ENCODE assay signal across 1 cellular context in genomic region chr15:31435256-31435781, GRCh38.
TF ChIP-seq lines count a peak whose summit lies in the region.

No MANE protein-coding gene starts in this region.

TF ChIP-seq in K562, 482 proteins besides CTCF, POLR2A, EP300 and RAD21 (continued from another document):
- TF ChIP-seq MBD2 (IDR thresholded peaks at IDR 0.05; ENCODE audit: borderline replicate concordance, low read depth): no peak
- TF ChIP-seq ZKSCAN8 (CRISPR knock-in tag; IDR thresholded peaks at IDR 0.05): no peak
- TF ChIP-seq XRCC5 (IDR thresholded peaks at IDR 0.05; ENCODE audit: low read depth, low read length): peak; percentile 28; the same call in 1 of the 2 replicates
- TF ChIP-seq, protein P1, sequence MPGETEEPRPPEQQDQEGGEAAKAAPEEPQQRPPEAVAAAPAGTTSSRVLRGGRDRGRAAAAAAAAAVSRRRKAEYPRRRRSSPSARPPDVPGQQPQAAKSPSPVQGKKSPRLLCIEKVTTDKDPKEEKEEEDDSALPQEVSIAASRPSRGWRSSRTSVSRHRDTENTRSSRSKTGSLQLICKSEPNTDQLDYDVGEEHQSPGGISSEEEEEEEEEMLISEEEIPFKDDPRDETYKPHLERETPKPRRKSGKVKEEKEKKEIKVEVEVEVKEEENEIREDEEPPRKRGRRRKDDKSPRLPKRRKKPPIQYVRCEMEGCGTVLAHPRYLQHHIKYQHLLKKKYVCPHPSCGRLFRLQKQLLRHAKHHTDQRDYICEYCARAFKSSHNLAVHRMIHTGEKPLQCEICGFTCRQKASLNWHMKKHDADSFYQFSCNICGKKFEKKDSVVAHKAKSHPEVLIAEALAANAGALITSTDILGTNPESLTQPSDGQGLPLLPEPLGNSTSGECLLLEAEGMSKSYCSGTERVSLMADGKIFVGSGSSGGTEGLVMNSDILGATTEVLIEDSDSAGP (CRISPR knock-in tag; IDR thresholded peaks at IDR 0.05): no peak
- TF ChIP-seq E2F6 (IDR thresholded peaks at IDR 0.05; ENCODE audit: borderline replicate concordance in 1 of 2, extremely low read depth in 1 of 2, insufficient read depth in 1 of 2, insufficient read length in 1 of 2, low read depth in 1 of 2, low read length in 1 of 2, poor library complexity in 1 of 2, severe bottlenecking in 1 of 2): peak in 1 of 2 experiments; percentile 32
- no peak for TF ChIP-seq CBX1 (IDR thresholded peaks at IDR 0.05; ENCODE audit: low read depth)
- no peak for TF ChIP-seq GABPA (tag; conservative IDR thresholded peaks at IDR 0.05; ENCODE audit: low read depth)
- TF ChIP-seq CBX3 (IDR thresholded peaks at IDR 0.05; ENCODE audit: borderline replicate concordance in 1 of 2, low read length in 2 of 2): no peak
- no peak for TF ChIP-seq RAD51 (IDR thresholded peaks at IDR 0.05; ENCODE audit: borderline replicate concordance, low read depth)
- 0 out of 2 replicates have a peak, but pooled peaks have one; percentile 27 for TF ChIP-seq ZNF589 (CRISPR knock-in tag; IDR thresholded peaks at IDR 0.05; ENCODE audit: low read depth)
- TF ChIP-seq TCF7 (IDR thresholded peaks at IDR 0.05; ENCODE audit: borderline replicate concordance): no peak
- TF ChIP-seq, protein P2, sequence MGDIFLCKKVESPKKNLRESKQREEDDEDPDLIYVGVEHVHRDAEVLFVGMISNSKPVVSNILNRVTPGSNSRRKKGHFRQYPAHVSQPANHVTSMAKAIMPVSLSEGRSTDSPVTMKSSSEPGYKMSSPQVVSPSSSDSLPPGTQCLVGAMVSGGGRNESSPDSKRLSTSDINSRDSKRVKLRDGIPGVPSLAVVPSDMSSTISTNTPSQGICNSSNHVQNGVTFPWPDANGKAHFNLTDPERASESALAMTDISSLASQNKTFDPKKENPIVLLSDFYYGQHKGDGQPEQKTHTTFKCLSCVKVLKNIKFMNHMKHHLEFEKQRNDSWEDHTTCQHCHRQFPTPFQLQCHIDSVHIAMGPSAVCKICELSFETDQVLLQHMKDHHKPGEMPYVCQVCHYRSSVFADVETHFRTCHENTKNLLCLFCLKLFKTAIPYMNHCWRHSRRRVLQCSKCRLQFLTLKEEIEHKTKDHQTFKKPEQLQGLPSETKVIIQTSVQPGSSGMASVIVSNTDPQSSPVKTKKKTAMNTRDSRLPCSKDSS (IDR thresholded peaks at IDR 0.05; ENCODE audit: low read depth, partially characterized antibody): no peak
- TF ChIP-seq CHAMP1 (IDR thresholded peaks at IDR 0.05): no peak
- peak; percentile 84 for TF ChIP-seq CEBPB (tag; IDR thresholded peaks at IDR 0.05)
- no peak for TF ChIP-seq ZNF140 (CRISPR knock-in tag; IDR thresholded peaks at IDR 0.05)
- TF ChIP-seq SP2 (IDR thresholded peaks at IDR 0.05; ENCODE audit: extremely low read depth, low read depth, low read length, poor library complexity, severe bottlenecking): no peak
- no peak for TF ChIP-seq BMI1 (IDR thresholded peaks at IDR 0.05; ENCODE audit: low read length)
- no peak for TF ChIP-seq ZNF707 (CRISPR knock-in tag; conservative IDR thresholded peaks at IDR 0.05)
- TF ChIP-seq ZSCAN32 (CRISPR knock-in tag; IDR thresholded peaks at IDR 0.05): peak; percentile 76
- no peak for TF ChIP-seq ZNF77 (CRISPR knock-in tag; IDR thresholded peaks at IDR 0.05)
- TF ChIP-seq CTBP1 (IDR thresholded peaks at IDR 0.05; ENCODE audit: borderline replicate concordance): peak; percentile 75
- TF ChIP-seq ZKSCAN1 (IDR thresholded peaks at IDR 0.05; ENCODE audit: low read depth, low read length): no peak
- peak; percentile 100 for TF ChIP-seq ESRRA (IDR thresholded peaks at IDR 0.05; ENCODE audit: borderline replicate concordance, low read depth)
- TF ChIP-seq STAT5A (IDR thresholded peaks at IDR 0.05; ENCODE audit: borderline replicate concordance, low read length): no peak
- TF ChIP-seq, protein P3, sequence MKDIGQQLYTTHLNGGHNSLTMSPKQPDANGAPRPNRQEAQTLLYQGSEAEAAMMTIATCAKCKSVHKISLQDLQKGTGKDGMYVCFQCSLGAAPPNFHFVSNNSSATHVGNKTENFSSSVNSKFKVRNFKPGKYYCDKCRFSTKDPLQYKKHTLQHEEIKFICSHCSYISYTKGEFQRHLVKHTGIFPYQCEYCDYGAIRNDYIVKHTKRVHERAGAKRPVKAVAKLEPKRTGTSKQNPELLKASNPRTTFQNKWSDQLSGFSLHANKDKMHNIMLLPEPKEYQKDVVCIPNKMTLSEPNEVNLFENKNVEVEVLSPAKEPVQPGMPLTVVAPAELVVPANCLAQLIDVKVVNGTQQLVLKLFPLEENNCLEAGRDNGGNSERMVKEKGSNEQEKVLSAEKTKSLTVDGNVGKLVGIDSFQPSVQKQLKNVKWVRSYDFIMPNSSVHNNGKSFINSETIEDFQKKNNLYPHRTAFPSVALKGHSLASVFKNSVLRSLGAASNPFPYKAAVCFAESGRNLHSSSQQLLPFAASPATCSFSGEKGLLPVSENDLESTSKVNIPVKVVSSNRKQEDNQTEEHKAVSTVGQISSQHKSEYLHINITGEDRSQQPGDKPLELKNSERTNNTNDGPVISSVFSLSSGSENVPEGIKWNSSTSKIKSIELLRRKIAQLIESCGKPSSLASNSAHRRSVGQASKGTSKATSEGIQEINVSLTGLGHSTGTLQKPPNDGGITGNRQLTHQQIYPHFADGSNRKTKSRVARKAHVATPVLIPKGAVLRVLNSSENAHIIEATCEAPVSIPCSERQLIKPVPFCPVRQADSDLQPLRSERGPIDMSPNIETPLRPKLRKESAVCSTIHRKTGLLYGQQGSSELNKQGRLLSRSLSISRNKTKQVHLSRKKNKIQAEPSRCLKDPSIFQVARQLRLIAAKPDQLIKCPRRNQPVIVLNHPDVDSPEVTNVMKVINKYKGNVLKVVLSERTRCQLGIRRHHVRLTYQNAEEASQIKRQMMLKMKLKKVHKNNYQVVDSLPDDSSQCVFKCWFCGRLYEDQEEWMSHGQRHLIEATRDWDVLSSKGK (CRISPR knock-in tag; IDR thresholded peaks at IDR 0.05): no peak
- TF ChIP-seq HMG20B (CRISPR knock-in tag; IDR thresholded peaks at IDR 0.05): no peak
- TF ChIP-seq ATF7 (IDR thresholded peaks at IDR 0.05): peak; percentile 32; the same call in 1 of the 2 replicates
- TF ChIP-seq, protein P4, sequence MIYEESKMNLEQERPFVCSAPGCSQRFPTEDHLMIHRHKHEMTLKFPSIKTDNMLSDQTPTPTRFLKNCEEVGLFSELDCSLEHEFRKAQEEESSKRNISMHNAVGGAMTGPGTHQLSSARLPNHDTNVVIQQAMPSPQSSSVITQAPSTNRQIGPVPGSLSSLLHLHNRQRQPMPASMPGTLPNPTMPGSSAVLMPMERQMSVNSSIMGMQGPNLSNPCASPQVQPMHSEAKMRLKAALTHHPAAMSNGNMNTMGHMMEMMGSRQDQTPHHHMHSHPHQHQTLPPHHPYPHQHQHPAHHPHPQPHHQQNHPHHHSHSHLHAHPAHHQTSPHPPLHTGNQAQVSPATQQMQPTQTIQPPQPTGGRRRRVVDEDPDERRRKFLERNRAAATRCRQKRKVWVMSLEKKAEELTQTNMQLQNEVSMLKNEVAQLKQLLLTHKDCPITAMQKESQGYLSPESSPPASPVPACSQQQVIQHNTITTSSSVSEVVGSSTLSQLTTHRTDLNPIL (CRISPR knock-in tag; IDR thresholded peaks at IDR 0.05): no peak
